Comparison of ENCODE assay signal across 3 cellular contexts in genomic region chr1:186664217-186664616, GRCh38. TPM values are rescaled to one million over a fixed set of nuclear protein-coding genes. Genes with fewer than 3 reads are reported as not detected.
"Had no signal": no experiment of that assay in that cellular context is flagged by ENCODE, and none has a peak within 500 bp of the region (broad histone marks: within the 10 kb centered on the region; RNA-seq: fewer than 3 reads in every experiment).

No MANE protein-coding gene starts in this region.

RNA-seq across cellular contexts. Expression of gene PTGS2, which starts 16.0 kb away (rescaled TPM):
- total RNA-seq: naive thymus-derived CD8-positive, alpha-beta T cell; neural crest cell; progenitor cell of endocrine pancreas had no signal
